ENCODE assay signal across 8 cellular contexts in the genomic region with DNA sequence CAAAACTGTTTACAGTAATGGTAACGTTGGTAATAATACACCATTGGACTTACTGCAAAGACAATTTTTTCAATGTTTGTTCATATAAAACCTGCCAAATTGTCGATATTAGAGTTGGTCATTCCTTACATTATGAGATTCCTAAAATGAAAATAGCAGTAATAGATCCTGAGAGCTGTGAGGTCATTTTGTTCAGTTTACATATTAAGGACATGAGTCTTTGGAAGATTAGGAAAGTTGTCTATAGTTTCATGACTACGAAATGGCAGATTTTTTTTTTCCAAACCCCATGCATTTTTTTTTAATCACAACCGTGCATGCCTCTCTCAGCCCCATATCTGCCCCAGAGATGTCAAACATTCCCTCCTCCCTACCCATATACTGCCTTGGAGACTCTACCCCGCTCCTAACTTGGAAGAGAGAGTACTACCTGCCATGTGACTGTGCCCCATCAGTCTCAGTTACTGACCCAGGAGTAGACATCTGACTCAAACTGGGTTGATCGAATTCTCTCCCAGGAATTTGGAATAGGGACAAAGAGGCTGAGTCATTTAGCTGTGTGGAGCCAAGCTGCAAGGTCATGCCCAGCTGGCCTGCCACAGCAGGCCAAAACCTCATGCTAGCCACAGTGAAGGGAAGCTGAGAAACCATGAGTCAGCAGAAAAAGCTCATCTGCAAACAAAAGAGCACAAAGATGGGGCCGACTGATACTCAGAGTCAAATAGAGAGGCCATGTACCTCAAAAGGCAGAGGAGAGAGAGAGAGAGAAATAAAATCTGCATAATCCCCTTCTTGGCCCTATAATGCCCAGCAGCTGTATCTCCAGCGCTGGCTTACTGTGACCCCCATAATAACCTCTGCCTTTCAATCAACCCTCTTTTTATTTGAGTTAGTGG. TPM values are rescaled to one million over a fixed set of nuclear protein-coding genes. Genes with fewer than 3 reads are reported as not detected.
DNase-seq lines count a peak whose midpoint lies in the region; ATAC-seq and TF ChIP-seq lines count a peak whose summit lies in the region.

No MANE protein-coding gene starts in this region.

- no peak overlapping the region for H3K27ac Mint-ChIP-seq in activated T-helper 17 cell treated with anti-CD3 and anti-CD28 coated beads, Interleukin-2, amount 50 U/mL, for 72 hours

- DNase-seq in Kasumi-1 (lab: John Stamatoyannopoulos, UW) (peak; percentile 20 to 22), heart left ventricle (peak; percentile 70 to 80 (median 73)), prostate gland (ENCODE audit: low spot score) (peak; percentile 54)

- ATAC-seq in GM18907 (IDR thresholded peaks at IDR 0.05; ENCODE audit: unreplicated experiment): peak; percentile 45
- ATAC-seq in activated T-helper 17 cell treated with anti-CD3 and anti-CD28 coated beads, Interleukin-2, amount 50 U/mL, for 72 hours (replicated peaks): peak; percentile 62
- peak; percentile 94 to 99 (median 98) for ATAC-seq in heart left ventricle
- ATAC-seq in HG03469 (IDR thresholded peaks at IDR 0.05; ENCODE audit: unreplicated experiment): no peak
- no peak for ATAC-seq in HG03139 (IDR thresholded peaks at IDR 0.05; ENCODE audit: unreplicated experiment)

- H3K9me3 Mint-ChIP-seq in activated T-helper 17 cell treated with anti-CD3 and anti-CD28 coated beads, Interleukin-2, amount 50 U/mL, for 72 hours: no peaks in the 10 kb centered on the region

- H3K9me3 ChIP-seq in heart left ventricle (no peaks in the 10 kb centered on the region), prostate gland (no peaks in the 10 kb centered on the region)

- H3K79me2 ChIP-seq in ACC112 (ENCODE audit: control insufficient read depth, insufficient read depth, low read length, unreplicated experiment): no peaks in the 10 kb centered on the region

- H3K27me3 ChIP-seq in ACC112 (ENCODE audit: insufficient read depth, low read length) (no peaks in the 10 kb centered on the region), heart left ventricle (no peaks in the 10 kb centered on the region), prostate gland (replicated peaks; ENCODE audit: insufficient read depth) (no peaks in the 10 kb centered on the region)

- TF ChIP-seq POLR2A in heart left ventricle (IDR thresholded peaks at IDR 0.05) (no peak), prostate gland (IDR thresholded peaks at IDR 0.05) (no peak)

- H2AFZ ChIP-seq in ACC112 (ENCODE audit: low read length, unreplicated experiment): peak overlapping the region; percentile 42

- H3K36me3 ChIP-seq in ACC112 (ENCODE audit: insufficient read depth, low read length) (no peaks in the 10 kb centered on the region), heart left ventricle (no peaks in the 10 kb centered on the region), prostate gland (no peaks in the 10 kb centered on the region)

- H3K4me1 ChIP-seq in ACC112 (ENCODE audit: control insufficient read depth, insufficient read depth, low read length, unreplicated experiment) (peaks cover 38% of the 10 kb centered on the region), heart left ventricle (peaks cover 0 to 52% (median 11%) of the 10 kb centered on the region in 12 donors), prostate gland (replicated peaks) (no peaks in the 10 kb centered on the region)

- H3K4me1 Mint-ChIP-seq in activated T-helper 17 cell treated with anti-CD3 and anti-CD28 coated beads, Interleukin-2, amount 50 U/mL, for 72 hours: peaks cover 33% of the 10 kb centered on the region

- peak overlapping the region; percentile 73 for H3K27ac ChIP-seq in ACC112 (ENCODE audit: low read depth, low read length)
- peak overlapping the region; percentile 22 to 85 (median 64) for H3K27ac ChIP-seq in heart left ventricle
- no peak overlapping the region for H3K27ac ChIP-seq in prostate gland

- TF ChIP-seq CTCF in heart left ventricle (IDR thresholded peaks at IDR 0.05) (no peak), prostate gland (IDR thresholded peaks at IDR 0.05) (no peak)

- no peaks in the 10 kb centered on the region for H3K27me3 Mint-ChIP-seq in activated T-helper 17 cell treated with anti-CD3 and anti-CD28 coated beads, Interleukin-2, amount 50 U/mL, for 72 hours

- H3K4me3 ChIP-seq in ACC112 (ENCODE audit: low read depth, low read length) (peak overlapping the region; percentile 4; the same call in 1 of the 2 replicates), heart left ventricle (no peak overlapping the region), prostate gland (no peak overlapping the region)

- intact Hi-C loops in heart left ventricle (cut with DNase I): no loop called here
- intact Hi-C loops in prostate gland (cut with DNase I): no loop called here

- WGBS in heart left ventricle, 4 donors: 44 to 63% (median 52%) methylated on average over 8 of the region's 8 CpGs
- WGBS in prostate gland: 35% methylated on average over 8 of the region's 8 CpGs

- H3K36me3 Mint-ChIP-seq in activated T-helper 17 cell treated with anti-CD3 and anti-CD28 coated beads, Interleukin-2, amount 50 U/mL, for 72 hours (ENCODE audit: low read depth): no peaks in the 10 kb centered on the region

- peak overlapping the region; percentile 50 for H3K4me3 Mint-ChIP-seq in activated T-helper 17 cell treated with anti-CD3 and anti-CD28 coated beads, Interleukin-2, amount 50 U/mL, for 72 hours

RNA-seq across cellular contexts. Expression of gene AKIRIN2, which starts 21.0 kb away (rescaled TPM):
- total RNA-seq in activated T-helper 17 cell treated with anti-CD3 and anti-CD28 coated beads, Interleukin-2, amount 50 U/mL, for 72 hours: 10 to 100 TPM; 80.5 to 82.2 TPM
- total RNA-seq in heart left ventricle (10 to 100 TPM; 15.2 to 54.7 (median 40.7) TPM), prostate gland (10 to 100 TPM; 28.4 to 44.1 TPM)
- 10 to 100 TPM; 21.8 to 42.0 TPM for polyA plus RNA-seq in heart left ventricle

Comparison
In these comparisons a context has a peak if more than half of its experiments do, and no peak if none do; other contexts are left out.
1. H3K27ac ChIP-seq: peak in ACC112 (single experiment) and heart left ventricle (12 of 12); none in prostate gland (0 of 2).
2. ATAC-seq: peak in GM18907 (single experiment), activated T-helper 17 cell treated with anti-CD3 and anti-CD28 coated beads, Interleukin-2, amount 50 U/mL, for 72 hours (single experiment) and heart left ventricle (4 of 4); none in HG03469 (single experiment) and HG03139 (single experiment).
3. DNase-seq: peak in every context shown above with its lines; median percentile 73 in heart left ventricle; 54 in prostate gland; 21 in Kasumi-1.